1 cellular context compared by ENCODE assay signal in genomic region chr10:112371326-112371725, GRCh38. TPM values are rescaled to one million over a fixed set of nuclear protein-coding genes. Genes with fewer than 3 reads are reported as not detected.
"Had no signal": no experiment of that assay in that cellular context is flagged by ENCODE, and none has a peak within 500 bp of the region (broad histone marks: within the 10 kb centered on the region; RNA-seq: fewer than 3 reads in every experiment).

No MANE protein-coding gene starts in this region.

RNA-seq across cellular contexts. Expression of gene ACSL5, which starts 2.6 kb away (rescaled TPM):
- total RNA-seq: NCI-H460 had no signal
